11 cellular contexts compared by ENCODE assay signal in the genomic region with DNA sequence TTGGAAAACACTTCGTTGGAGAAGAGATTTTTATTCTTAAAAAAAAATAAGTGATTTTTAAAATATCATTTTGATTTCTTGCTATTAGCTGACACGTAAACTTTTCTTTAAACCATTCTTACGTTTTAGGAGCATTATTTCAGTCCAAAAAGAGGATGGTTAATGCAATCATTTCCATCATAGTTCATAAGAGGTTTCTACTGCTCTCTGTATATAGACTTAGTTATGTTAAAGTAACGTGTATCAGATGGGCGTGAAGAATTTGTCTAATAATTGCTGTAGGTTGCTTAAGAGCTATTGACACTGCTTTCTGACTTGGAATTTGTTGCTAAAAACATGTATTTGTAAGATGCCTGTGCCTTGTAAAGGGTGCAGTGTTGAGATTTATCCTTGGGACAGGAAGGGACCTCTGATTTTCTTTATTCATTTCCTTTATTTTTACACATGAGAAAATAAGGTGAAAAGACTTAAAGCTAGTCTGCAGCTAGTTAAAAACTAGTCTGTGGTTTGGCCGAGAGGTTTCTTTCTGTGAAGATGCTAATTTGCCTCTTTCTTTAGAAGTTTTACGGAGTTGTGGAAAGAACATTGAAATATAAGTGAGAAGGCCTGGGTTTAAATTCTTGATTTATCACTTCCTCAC. TPM values are rescaled to one million over a fixed set of nuclear protein-coding genes. Genes with fewer than 3 reads are reported as not detected.
DNase-seq lines count a peak whose midpoint lies in the region; ATAC-seq and TF ChIP-seq lines count a peak whose summit lies in the region.
"Had no signal": no experiment of that assay in that cellular context is flagged by ENCODE, and none has a peak within 500 bp of the region (broad histone marks: within the 10 kb centered on the region; RNA-seq: fewer than 3 reads in every experiment).

No MANE protein-coding gene starts in this region.

- peaks cover 67% of the 10 kb centered on the region for H3K4me1 Mint-ChIP-seq in activated T-cell treated with anti-CD3 and anti-CD28 coated beads, Interleukin-2, amount 50 U/mL, for 4 hours (ENCODE audit: low read depth)
- H3K4me1 Mint-ChIP-seq in activated T-helper 1 cell treated with anti-CD3 and anti-CD28 coated beads, Interleukin-12 subunit alpha, Interleukin-12 subunit beta, Interleukin-2, Interleukin-4 antibody, amounts not matched to agents 30 ng/mL and 10 ng/mL and 1 ng/mL, durations not matched to agents 14 hours and 24 hours and 36 hours (ENCODE audit: low read depth), result peaks cover 69% of the 10 kb centered on the region

- H3K27me3 ChIP-seq in left lung, result no peaks in the 10 kb centered on the region
- no peaks in the 10 kb centered on the region for H3K27me3 ChIP-seq in tibial artery

- no peak for DNase-seq in activated T-cell treated with anti-CD3 and anti-CD28 coated beads, Interleukin-2, amount 50 U/mL, for 4 hours
- no peak for DNase-seq in activated T-cell treated with anti-CD3 and anti-CD28 coated beads for 4 hours
- no peak for DNase-seq in activated T-helper 1 cell treated with anti-CD3 and anti-CD28 coated beads, Interleukin-12 subunit alpha, Interleukin-12 subunit beta, Interleukin-2, Interleukin-4 antibody, amounts not matched to agents 30 ng/mL and 10 ng/mL and 1 ng/mL, durations not matched to agents 14 hours and 24 hours and 36 hours (ENCODE audit: low spot score)
- no peak for DNase-seq in left lung
- no peak for DNase-seq in tibial artery
- DNase-seq in NK-92 treated with Interleukin-12 subunit alpha and Interleukin-12 subunit beta, amount 100 ng/mL, for 24 hours (lab: John Stamatoyannopoulos, UW), result no peak
- DNase-seq in COLO829 (ENCODE audit: low spot score), result no peak
- DNase-seq in GM19240 (ENCODE audit: insufficient read length, low spot score), result no peak
- DNase-seq: aorta; SHP77 treated with DMSO at 0.1 percent for 48 hours; stimulated activated CD4-positive, alpha-beta T cell treated with anti-CD3 and anti-CD28 coated beads, Interleukin-4, amount 100 ng/mL, for 1 hour had no signal

- H3K4me1 ChIP-seq in left lung (peaks cover 20 to 79% of the 10 kb centered on the region in 2 donors), tibial artery (peaks cover 0 to 64% (median 36%) of the 10 kb centered on the region in 4 donors)

- H3K9me3 ChIP-seq in left lung (no peaks in the 10 kb centered on the region), tibial artery (no peaks in the 10 kb centered on the region)

- no peak for TF ChIP-seq CTCF in left lung (IDR thresholded peaks at IDR 0.05)
- TF ChIP-seq CTCF in tibial artery (IDR thresholded peaks at IDR 0.05), result no peak

- no peak for ATAC-seq in activated T-cell treated with anti-CD3 and anti-CD28 coated beads, Interleukin-2, amount 50 U/mL, for 4 hours
- ATAC-seq in left lung, result no peak

- intact Hi-C loops in activated T-helper 1 cell treated with anti-CD3 and anti-CD28 coated beads, Interleukin-12 subunit alpha, Interleukin-12 subunit beta, Interleukin-2, Interleukin-4 antibody, amounts not matched to agents 30 ng/mL and 10 ng/mL and 1 ng/mL, durations not matched to agents 14 hours and 24 hours and 36 hours (cut with micrococcal nuclease), result loop anchor here (5.0 to 10.0 kb wide), 4 partner anchors 473 to 1385 kb away; a partner anchor contains a TSS
- intact Hi-C loops in left lung (cut with DNase I), result loop anchor here in 1 of 2 donors (10.0 kb wide), 1 partner anchor 55 kb away; no protein-coding TSS in a partner anchor
- intact Hi-C loops in tibial artery (cut with DNase I; ENCODE audit: low total_unique reads), result no loop called here

- peaks cover 20% of the 10 kb centered on the region for H3K36me3 Mint-ChIP-seq in activated T-cell treated with anti-CD3 and anti-CD28 coated beads, Interleukin-2, amount 50 U/mL, for 4 hours (ENCODE audit: insufficient read depth)
- H3K36me3 Mint-ChIP-seq in activated T-helper 1 cell treated with anti-CD3 and anti-CD28 coated beads, Interleukin-12 subunit alpha, Interleukin-12 subunit beta, Interleukin-2, Interleukin-4 antibody, amounts not matched to agents 30 ng/mL and 10 ng/mL and 1 ng/mL, durations not matched to agents 14 hours and 24 hours and 36 hours (ENCODE audit: low read depth), result peaks cover 36% of the 10 kb centered on the region

- H3K36me3 ChIP-seq in left lung, result peaks cover 0 to 6% of the 10 kb centered on the region in 2 donors
- H3K36me3 ChIP-seq in tibial artery, result no peaks in the 10 kb centered on the region

- H3K27ac ChIP-seq in left lung, result peak overlapping the region; percentile 93 to 99
- peak overlapping the region; percentile 96 to 99 for H3K27ac ChIP-seq in tibial artery

- H3K4me3 ChIP-seq in left lung, result peak overlapping the region in 1 of 2 donors; percentile 80
- peak overlapping the region; percentile 68 to 80 for H3K4me3 ChIP-seq in tibial artery

- H3K27ac Mint-ChIP-seq in activated T-helper 1 cell treated with anti-CD3 and anti-CD28 coated beads, Interleukin-12 subunit alpha, Interleukin-12 subunit beta, Interleukin-2, Interleukin-4 antibody, amounts not matched to agents 30 ng/mL and 10 ng/mL and 1 ng/mL, durations not matched to agents 14 hours and 24 hours and 36 hours, result peak overlapping the region; percentile 83

- no peaks in the 10 kb centered on the region for H3K9me3 Mint-ChIP-seq in activated T-cell treated with anti-CD3 and anti-CD28 coated beads, Interleukin-2, amount 50 U/mL, for 4 hours
- H3K9me3 Mint-ChIP-seq in activated T-helper 1 cell treated with anti-CD3 and anti-CD28 coated beads, Interleukin-12 subunit alpha, Interleukin-12 subunit beta, Interleukin-2, Interleukin-4 antibody, amounts not matched to agents 30 ng/mL and 10 ng/mL and 1 ng/mL, durations not matched to agents 14 hours and 24 hours and 36 hours, result peaks cover 4% of the 10 kb centered on the region

- H3K27me3 Mint-ChIP-seq in activated T-cell treated with anti-CD3 and anti-CD28 coated beads, Interleukin-2, amount 50 U/mL, for 4 hours (ENCODE audit: low read depth), result no peaks in the 10 kb centered on the region
- H3K27me3 Mint-ChIP-seq in activated T-helper 1 cell treated with anti-CD3 and anti-CD28 coated beads, Interleukin-12 subunit alpha, Interleukin-12 subunit beta, Interleukin-2, Interleukin-4 antibody, amounts not matched to agents 30 ng/mL and 10 ng/mL and 1 ng/mL, durations not matched to agents 14 hours and 24 hours and 36 hours (ENCODE audit: insufficient read depth), result no peaks in the 10 kb centered on the region

- peak overlapping the region; percentile 89 for H3K4me3 Mint-ChIP-seq in activated T-cell treated with anti-CD3 and anti-CD28 coated beads, Interleukin-2, amount 50 U/mL, for 4 hours
- peak overlapping the region; percentile 93 for H3K4me3 Mint-ChIP-seq in activated T-helper 1 cell treated with anti-CD3 and anti-CD28 coated beads, Interleukin-12 subunit alpha, Interleukin-12 subunit beta, Interleukin-2, Interleukin-4 antibody, amounts not matched to agents 30 ng/mL and 10 ng/mL and 1 ng/mL, durations not matched to agents 14 hours and 24 hours and 36 hours

RNA-seq across cellular contexts. Expression of a gene that starts 2.9 kb away (rescaled TPM):
- total RNA-seq in activated T-cell treated with anti-CD3 and anti-CD28 coated beads, Interleukin-2, amount 50 U/mL, for 4 hours, result 10 to 100 TPM; 49.7 to 62.9 (median 57.7) TPM
- total RNA-seq in activated T-helper 1 cell treated with anti-CD3 and anti-CD28 coated beads, Interleukin-12 subunit alpha, Interleukin-12 subunit beta, Interleukin-2, Interleukin-4 antibody, amounts not matched to agents 30 ng/mL and 10 ng/mL and 1 ng/mL, durations not matched to agents 14 hours and 24 hours and 36 hours, result 61.3 and 62.2 TPM in 2 replicates
- total RNA-seq in left lung, result 10 to 100 TPM; 47.6 to 64.3 TPM

RNA-seq across cellular contexts. Expression of a gene that starts 37.0 kb away (rescaled TPM):
- total RNA-seq in activated T-cell treated with anti-CD3 and anti-CD28 coated beads, Interleukin-2, amount 50 U/mL, for 4 hours, result 100 to 1,000 TPM; 254 to 279 (median 265) TPM
- total RNA-seq in activated T-helper 1 cell treated with anti-CD3 and anti-CD28 coated beads, Interleukin-12 subunit alpha, Interleukin-12 subunit beta, Interleukin-2, Interleukin-4 antibody, amounts not matched to agents 30 ng/mL and 10 ng/mL and 1 ng/mL, durations not matched to agents 14 hours and 24 hours and 36 hours, result 381 and 391 TPM in 2 replicates
- total RNA-seq in left lung, result 100 to 1,000 TPM; 108 to 138 TPM
